Comparison of ENCODE assay signal across 28 cellular contexts in the genomic region with DNA sequence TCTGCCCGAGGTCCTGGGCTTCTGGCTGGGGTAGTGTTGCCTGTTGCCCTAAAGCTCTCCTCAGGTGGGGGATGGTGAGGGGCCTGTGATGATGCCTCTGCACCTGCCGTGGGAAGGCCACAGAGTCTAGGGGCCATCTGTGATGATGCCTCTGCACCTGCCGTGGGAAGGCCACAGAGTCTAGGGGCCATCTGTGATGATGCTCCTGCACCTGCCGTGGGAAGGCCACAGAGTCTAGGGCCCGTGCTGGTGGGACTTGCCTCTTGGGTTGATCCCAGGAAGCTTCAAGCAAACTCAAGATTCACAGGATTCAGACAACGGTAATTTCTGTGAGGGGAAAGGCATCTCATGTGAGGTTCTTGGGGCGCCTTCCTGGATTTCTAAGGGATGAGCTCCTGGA.
"Had no signal": no experiment of that assay in that cellular context is flagged by ENCODE, and none has a peak within 500 bp of the region (broad histone marks: within the 10 kb centered on the region; RNA-seq: fewer than 3 reads in every experiment).

No MANE protein-coding gene starts in this region.

- H3K27me3 ChIP-seq: Peyer's patch, SJSA1 had no signal

- H3K27ac Mint-ChIP-seq: activated CD4-positive, alpha-beta memory T cell treated with anti-CD3 and anti-CD28 coated beads, Interleukin-2, amount 10 ng/mL, durations not matched to agents 7 days and 5 days; activated naive CD4-positive, alpha-beta T cell treated with anti-CD3 and anti-CD28 coated beads for 36 hours; activated naive CD8-positive, alpha-beta T cell; activated T-helper 17 cell treated with anti-CD3 and anti-CD28 coated beads, Interleukin-2, amount 50 U/mL, for 72 hours; T-helper 1 cell treated with Interleukin-12 subunit alpha and Interleukin-12 subunit beta and Interleukin-4 antibody, amounts not matched to agents 30 μg/mL and 1 μg/mL, for 36 hours; WTC11 had no signal

- H3K4me3 ChIP-seq: Peyer's patch, SJSA1 had no signal

- H3K9me3 ChIP-seq: Peyer's patch, SJSA1 had no signal

- H3K36me3 ChIP-seq: Peyer's patch had no signal

- H3K4me1 Mint-ChIP-seq: WTC11 had no signal

- H3K4me3 Mint-ChIP-seq: activated CD4-positive, alpha-beta memory T cell treated with anti-CD3 and anti-CD28 coated beads, Interleukin-2, amount 10 ng/mL, durations not matched to agents 7 days and 5 days; activated naive CD4-positive, alpha-beta T cell treated with anti-CD3 and anti-CD28 coated beads for 36 hours; activated naive CD8-positive, alpha-beta T cell; activated T-helper 17 cell treated with anti-CD3 and anti-CD28 coated beads, Interleukin-2, amount 50 U/mL, for 72 hours; central memory CD8-positive, alpha-beta T cell; T-helper 1 cell treated with Interleukin-12 subunit alpha and Interleukin-12 subunit beta and Interleukin-4 antibody, amounts not matched to agents 30 μg/mL and 1 μg/mL, for 36 hours; WTC11 had no signal

- H3K27ac ChIP-seq: Peyer's patch, SJSA1 had no signal

- DNase-seq: activated CD4-positive, alpha-beta memory T cell treated with anti-CD3 and anti-CD28 coated beads, Interleukin-2, amount 10 ng/mL, durations not matched to agents 7 days and 5 days; activated CD4-positive, alpha-beta T cell treated with anti-CD3 and anti-CD28 coated beads for 48 hours; activated CD4-positive, CD25-positive, alpha-beta regulatory T cell treated with anti-CD3 and anti-CD28 coated beads, Interleukin-2, amount 50 U/mL, for 72 hours; activated gamma-delta T cell; activated naive CD4-positive, alpha-beta T cell treated with anti-CD3 and anti-CD28 coated beads for 36 hours; activated T-cell treated with anti-CD3 and anti-CD28 coated beads for 4 hours; activated T-cell treated with anti-CD3 and anti-CD28 coated beads, Interleukin-2, amount 50 U/mL, for 48 hours; amygdala; KG1; NCI-H1092; NCI-H1930; NCI-H2171; NCI-H2227 treated with DMSO at 0.1 percent for 48 hours; NCI-H446 treated with DMSO at 0.1 percent for 48 hours; NCI-H526 treated with DMSO at 0.1 percent for 48 hours; NCI-H82; NK-92 treated with Interleukin-12 subunit alpha and Interleukin-12 subunit beta, amount 100 ng/mL, for 24 hours; Peyer's patch; SHP77 had no signal

- ATAC-seq: activated T-helper 17 cell treated with anti-CD3 and anti-CD28 coated beads, Interleukin-2, amount 50 U/mL, for 72 hours; SK-N-SH treated with all-trans-retinoic acid at 6 μM for 48 hours; WTC11 had no signal

- FAIRE-seq: astrocyte had no signal

- H3K9me3 Mint-ChIP-seq: activated CD4-positive, alpha-beta memory T cell treated with anti-CD3 and anti-CD28 coated beads, Interleukin-2, amount 10 ng/mL, durations not matched to agents 7 days and 5 days; activated naive CD4-positive, alpha-beta T cell treated with anti-CD3 and anti-CD28 coated beads for 36 hours; activated T-helper 17 cell treated with anti-CD3 and anti-CD28 coated beads, Interleukin-2, amount 50 U/mL, for 72 hours; brain; central memory CD8-positive, alpha-beta T cell; T-helper 1 cell treated with Interleukin-12 subunit alpha and Interleukin-12 subunit beta and Interleukin-4 antibody, amounts not matched to agents 30 μg/mL and 1 μg/mL, for 36 hours; WTC11 had no signal

- H3K36me3 Mint-ChIP-seq: activated naive CD8-positive, alpha-beta T cell; brain; WTC11 had no signal

- H3K27me3 Mint-ChIP-seq: activated CD4-positive, alpha-beta memory T cell treated with anti-CD3 and anti-CD28 coated beads, Interleukin-2, amount 10 ng/mL, durations not matched to agents 7 days and 5 days; activated naive CD8-positive, alpha-beta T cell; activated T-helper 17 cell treated with anti-CD3 and anti-CD28 coated beads, Interleukin-2, amount 50 U/mL, for 72 hours had no signal
